2 cellular contexts compared by ENCODE assay signal in the genomic region with DNA sequence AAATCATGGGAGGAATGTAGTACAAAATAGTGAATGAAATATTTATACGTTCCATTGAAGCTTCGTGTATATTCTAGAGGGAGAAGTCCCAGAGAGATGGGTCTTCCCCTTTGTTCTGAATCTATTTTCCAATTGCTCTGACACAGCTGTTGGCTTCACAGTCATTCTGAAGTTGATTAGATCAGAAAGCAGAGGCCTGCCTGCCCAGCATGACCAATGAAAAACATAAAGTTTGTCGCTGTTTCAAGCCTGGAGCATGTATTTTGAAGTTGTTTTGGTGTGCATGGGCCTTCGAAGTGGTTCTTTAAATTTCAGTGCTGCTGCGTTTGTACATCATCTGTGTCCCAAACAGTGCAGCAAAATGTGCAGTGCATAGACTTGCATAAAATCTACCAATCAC.
TF ChIP-seq lines count a peak whose summit lies in the region.

No MANE protein-coding gene starts in this region.

TF ChIP-seq in SK-N-SH, 30 proteins besides CTCF, POLR2A, EP300 and RAD21:
- TF ChIP-seq POLR2AphosphoS5 (IDR thresholded peaks at IDR 0.05; ENCODE audit: low read depth, low read length) (no peak), MXI1 (IDR thresholded peaks at IDR 0.05; ENCODE audit: low read depth, low read length) (peak; percentile 11; the same call in 1 of the 2 replicates)

TF ChIP-seq in SK-N-SH treated with all-trans-retinoic acid at 6 μM for 48 hours, 23 proteins besides CTCF, POLR2A, EP300 and RAD21:
- TF ChIP-seq ISL1 (CRISPR knock-in tag; IDR thresholded peaks at IDR 0.05) (no peak), TOX (CRISPR knock-in tag; IDR thresholded peaks at IDR 0.05; ENCODE audit: borderline replicate concordance) (no peak), ESRRG (CRISPR knock-in tag; IDR thresholded peaks at IDR 0.05) (no peak), OSR1 (CRISPR knock-in tag; IDR thresholded peaks at IDR 0.05) (no peak), ZFP3 (CRISPR knock-in tag; IDR thresholded peaks at IDR 0.05) (no peak), CSDC2 (CRISPR knock-in tag; IDR thresholded peaks at IDR 0.05) (no peak), PPARA (CRISPR knock-in tag; IDR thresholded peaks at IDR 0.05; ENCODE audit: borderline replicate concordance) (no peak), ZFP30 (CRISPR knock-in tag; IDR thresholded peaks at IDR 0.05) (no peak), SNAI2 (CRISPR knock-in tag; IDR thresholded peaks at IDR 0.05) (no peak), ZNF8 (CRISPR knock-in tag; IDR thresholded peaks at IDR 0.05) (no peak), ZNF565 (CRISPR knock-in tag; conservative IDR thresholded peaks at IDR 0.05; ENCODE audit: low read depth) (no peak), BACH2 (CRISPR knock-in tag; IDR thresholded peaks at IDR 0.05; ENCODE audit: borderline replicate concordance) (no peak)
- TF ChIP-seq, protein P1, sequence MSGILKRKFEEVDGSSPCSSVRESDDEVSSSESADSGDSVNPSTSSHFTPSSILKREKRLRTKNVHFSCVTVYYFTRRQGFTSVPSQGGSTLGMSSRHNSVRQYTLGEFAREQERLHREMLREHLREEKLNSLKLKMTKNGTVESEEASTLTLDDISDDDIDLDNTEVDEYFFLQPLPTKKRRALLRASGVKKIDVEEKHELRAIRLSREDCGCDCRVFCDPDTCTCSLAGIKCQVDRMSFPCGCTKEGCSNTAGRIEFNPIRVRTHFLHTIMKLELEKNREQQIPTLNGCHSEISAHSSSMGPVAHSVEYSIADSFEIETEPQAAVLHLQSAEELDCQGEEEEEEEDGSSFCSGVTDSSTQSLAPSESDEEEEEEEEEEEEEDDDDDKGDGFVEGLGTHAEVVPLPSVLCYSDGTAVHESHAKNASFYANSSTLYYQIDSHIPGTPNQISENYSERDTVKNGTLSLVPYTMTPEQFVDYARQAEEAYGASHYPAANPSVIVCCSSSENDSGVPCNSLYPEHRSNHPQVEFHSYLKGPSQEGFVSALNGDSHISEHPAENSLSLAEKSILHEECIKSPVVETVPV (CRISPR knock-in tag; IDR thresholded peaks at IDR 0.05) = no peak
- TF ChIP-seq, protein P2, sequence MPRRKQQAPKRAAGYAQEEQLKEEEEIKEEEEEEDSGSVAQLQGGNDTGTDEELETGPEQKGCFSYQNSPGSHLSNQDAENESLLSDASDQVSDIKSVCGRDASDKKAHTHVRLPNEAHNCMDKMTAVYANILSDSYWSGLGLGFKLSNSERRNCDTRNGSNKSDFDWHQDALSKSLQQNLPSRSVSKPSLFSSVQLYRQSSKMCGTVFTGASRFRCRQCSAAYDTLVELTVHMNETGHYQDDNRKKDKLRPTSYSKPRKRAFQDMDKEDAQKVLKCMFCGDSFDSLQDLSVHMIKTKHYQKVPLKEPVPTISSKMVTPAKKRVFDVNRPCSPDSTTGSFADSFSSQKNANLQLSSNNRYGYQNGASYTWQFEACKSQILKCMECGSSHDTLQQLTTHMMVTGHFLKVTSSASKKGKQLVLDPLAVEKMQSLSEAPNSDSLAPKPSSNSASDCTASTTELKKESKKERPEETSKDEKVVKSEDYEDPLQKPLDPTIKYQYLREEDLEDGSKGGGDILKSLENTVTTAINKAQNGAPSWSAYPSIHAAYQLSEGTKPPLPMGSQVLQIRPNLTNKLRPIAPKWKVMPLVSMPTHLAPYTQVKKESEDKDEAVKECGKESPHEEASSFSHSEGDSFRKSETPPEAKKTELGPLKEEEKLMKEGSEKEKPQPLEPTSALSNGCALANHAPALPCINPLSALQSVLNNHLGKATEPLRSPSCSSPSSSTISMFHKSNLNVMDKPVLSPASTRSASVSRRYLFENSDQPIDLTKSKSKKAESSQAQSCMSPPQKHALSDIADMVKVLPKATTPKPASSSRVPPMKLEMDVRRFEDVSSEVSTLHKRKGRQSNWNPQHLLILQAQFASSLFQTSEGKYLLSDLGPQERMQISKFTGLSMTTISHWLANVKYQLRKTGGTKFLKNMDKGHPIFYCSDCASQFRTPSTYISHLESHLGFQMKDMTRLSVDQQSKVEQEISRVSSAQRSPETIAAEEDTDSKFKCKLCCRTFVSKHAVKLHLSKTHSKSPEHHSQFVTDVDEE (CRISPR knock-in tag; IDR thresholded peaks at IDR 0.05) = no peak
- TF ChIP-seq, protein P3, sequence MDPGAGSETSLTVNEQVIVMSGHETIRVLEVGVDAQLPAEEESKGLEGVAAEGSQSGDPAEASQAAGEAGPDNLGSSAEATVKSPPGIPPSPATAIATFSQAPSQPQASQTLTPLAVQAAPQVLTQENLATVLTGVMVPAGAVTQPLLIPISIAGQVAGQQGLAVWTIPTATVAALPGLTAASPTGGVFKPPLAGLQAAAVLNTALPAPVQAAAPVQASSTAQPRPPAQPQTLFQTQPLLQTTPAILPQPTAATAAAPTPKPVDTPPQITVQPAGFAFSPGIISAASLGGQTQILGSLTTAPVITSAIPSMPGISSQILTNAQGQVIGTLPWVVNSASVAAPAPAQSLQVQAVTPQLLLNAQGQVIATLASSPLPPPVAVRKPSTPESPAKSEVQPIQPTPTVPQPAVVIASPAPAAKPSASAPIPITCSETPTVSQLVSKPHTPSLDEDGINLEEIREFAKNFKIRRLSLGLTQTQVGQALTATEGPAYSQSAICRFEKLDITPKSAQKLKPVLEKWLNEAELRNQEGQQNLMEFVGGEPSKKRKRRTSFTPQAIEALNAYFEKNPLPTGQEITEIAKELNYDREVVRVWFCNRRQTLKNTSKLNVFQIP (CRISPR knock-in tag; IDR thresholded peaks at IDR 0.05; ENCODE audit: borderline replicate concordance, low read depth) = no peak
- TF ChIP-seq, protein P4, sequence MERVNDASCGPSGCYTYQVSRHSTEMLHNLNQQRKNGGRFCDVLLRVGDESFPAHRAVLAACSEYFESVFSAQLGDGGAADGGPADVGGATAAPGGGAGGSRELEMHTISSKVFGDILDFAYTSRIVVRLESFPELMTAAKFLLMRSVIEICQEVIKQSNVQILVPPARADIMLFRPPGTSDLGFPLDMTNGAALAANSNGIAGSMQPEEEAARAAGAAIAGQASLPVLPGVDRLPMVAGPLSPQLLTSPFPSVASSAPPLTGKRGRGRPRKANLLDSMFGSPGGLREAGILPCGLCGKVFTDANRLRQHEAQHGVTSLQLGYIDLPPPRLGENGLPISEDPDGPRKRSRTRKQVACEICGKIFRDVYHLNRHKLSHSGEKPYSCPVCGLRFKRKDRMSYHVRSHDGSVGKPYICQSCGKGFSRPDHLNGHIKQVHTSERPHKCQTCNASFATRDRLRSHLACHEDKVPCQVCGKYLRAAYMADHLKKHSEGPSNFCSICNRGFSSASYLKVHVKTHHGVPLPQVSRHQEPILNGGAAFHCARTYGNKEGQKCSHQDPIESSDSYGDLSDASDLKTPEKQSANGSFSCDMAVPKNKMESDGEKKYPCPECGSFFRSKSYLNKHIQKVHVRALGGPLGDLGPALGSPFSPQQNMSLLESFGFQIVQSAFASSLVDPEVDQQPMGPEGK (CRISPR knock-in tag; IDR thresholded peaks at IDR 0.05; ENCODE audit: borderline replicate concordance) = no peak
- TF ChIP-seq, protein P5, sequence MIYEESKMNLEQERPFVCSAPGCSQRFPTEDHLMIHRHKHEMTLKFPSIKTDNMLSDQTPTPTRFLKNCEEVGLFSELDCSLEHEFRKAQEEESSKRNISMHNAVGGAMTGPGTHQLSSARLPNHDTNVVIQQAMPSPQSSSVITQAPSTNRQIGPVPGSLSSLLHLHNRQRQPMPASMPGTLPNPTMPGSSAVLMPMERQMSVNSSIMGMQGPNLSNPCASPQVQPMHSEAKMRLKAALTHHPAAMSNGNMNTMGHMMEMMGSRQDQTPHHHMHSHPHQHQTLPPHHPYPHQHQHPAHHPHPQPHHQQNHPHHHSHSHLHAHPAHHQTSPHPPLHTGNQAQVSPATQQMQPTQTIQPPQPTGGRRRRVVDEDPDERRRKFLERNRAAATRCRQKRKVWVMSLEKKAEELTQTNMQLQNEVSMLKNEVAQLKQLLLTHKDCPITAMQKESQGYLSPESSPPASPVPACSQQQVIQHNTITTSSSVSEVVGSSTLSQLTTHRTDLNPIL (CRISPR knock-in tag; IDR thresholded peaks at IDR 0.05; ENCODE audit: low read depth) = no peak
